ENCODE assay signal across 17 cellular contexts in the genomic region with DNA sequence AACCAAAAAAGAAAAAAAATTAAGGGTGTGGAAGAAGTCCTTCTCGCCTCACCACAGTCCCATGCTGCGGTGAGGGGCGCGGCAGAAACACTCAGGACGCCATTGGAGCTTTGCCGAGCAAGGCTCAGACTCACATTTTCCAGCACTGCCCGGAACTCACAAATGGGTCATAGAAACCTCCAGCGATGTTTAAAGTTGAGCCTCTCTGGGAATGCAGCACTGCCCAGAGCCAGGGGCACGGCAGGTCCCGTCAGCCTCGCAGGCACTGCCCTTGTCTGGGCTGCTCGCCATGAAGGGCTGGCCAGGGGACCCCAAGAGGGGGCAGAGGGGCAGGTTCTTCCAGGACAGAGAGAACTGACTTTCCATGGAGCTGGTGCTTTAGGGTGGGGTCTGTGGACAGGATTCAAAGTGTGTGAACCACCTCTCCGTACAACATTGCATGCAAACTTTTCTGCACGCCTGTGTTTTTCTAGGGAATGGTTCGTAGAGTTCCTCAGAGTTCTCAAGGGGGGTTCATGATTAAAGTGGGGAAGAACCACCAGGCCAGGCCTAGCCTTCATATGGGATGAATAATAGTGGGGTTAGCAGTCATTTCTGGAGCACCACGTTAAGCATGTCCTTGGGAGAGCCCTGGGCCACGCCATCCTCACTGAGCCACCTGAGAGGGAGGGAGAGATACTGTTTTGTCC. TPM values are rescaled to one million over a fixed set of nuclear protein-coding genes. Genes with fewer than 3 reads are reported as not detected.
DNase-seq lines count a peak whose midpoint lies in the region; ATAC-seq, FAIRE-seq and TF ChIP-seq lines count a peak whose summit lies in the region.
"Had no signal": no experiment of that assay in that cellular context is flagged by ENCODE, and none has a peak within 500 bp of the region (broad histone marks: within the 10 kb centered on the region; RNA-seq: fewer than 3 reads in every experiment).

No MANE protein-coding gene starts in this region.

- POLR2A ChIA-PET in K562 (lab: Yijun Ruan, JAX) = interaction anchor here (0.6 to 1.7 kb wide), 2 partner anchors 8 to 1034 kb away, joined by 4 read pairs; no protein-coding TSS in a partner anchor

- H3K27ac ChIP-seq in K562 (ENCODE audit: extremely low read depth, low read depth, low read length) = no peak overlapping the region

- no peak for FAIRE-seq in K562 (lab: Jason Lieb, UNC)
- FAIRE-seq: H54, kidney, urothelium cell line had no signal

- no peak overlapping the region for H2AFZ ChIP-seq in K562 (ENCODE audit: low read depth, low read length)

- H4K20me1 ChIP-seq in K562 (replicated peaks; ENCODE audit: control insufficient read depth, insufficient read depth, low read length) = no peaks in the 10 kb centered on the region

- CTCF ChIA-PET in K562 (lab: Yijun Ruan, JAX; ENCODE audit: low intra/inter-chr PET ratio) = no interaction called here

- no peak for TF ChIP-seq RAD21 in K562 (CRISPR knock-in tag; conservative IDR thresholded peaks at IDR 0.05 in 1 of 2, IDR thresholded peaks at IDR 0.05 in 1 of 2)

- in situ Hi-C loops in K562 (cut with MboI) = no loop called here

- 19% methylated on average over 17 of the region's 17 CpGs for WGBS in K562 (ENCODE audit: insufficient coverage, low coverage, missing lambda C conversion rate)

- H3K4me3 ChIP-seq in K562 = no peak overlapping the region

- peaks cover 43 to 57% of the 10 kb centered on the region in 2 experiments; a peak in 4 of 5 replicates for H3K27me3 ChIP-seq in K562 (ENCODE audit: control insufficient read depth in 2 of 2, insufficient read depth in 2 of 2, low read length in 2 of 2)

- BruUV-seq in K562 (replicated peaks; lab: Mats Ljungman, UMichigan) = no TSS peak

- TF ChIP-seq CTCF in K562 (IDR thresholded peaks at IDR 0.05 in 2 of 3, conservative IDR thresholded peaks at IDR 0.05 in 1 of 3; ENCODE audit: insufficient read depth in 2 of 3, low read depth in 1 of 3, low read length in 3 of 3) = no peak

- no peaks in the 10 kb centered on the region for H3K79me2 ChIP-seq in K562 (ENCODE audit: control insufficient read depth, insufficient read depth, low read length)

- H3K9ac ChIP-seq in K562 (ENCODE audit: insufficient read depth in 1 of 2, low read depth in 2 of 2, low read length in 2 of 2) = peak overlapping the region in 1 of 2 experiments; percentile 72; a peak in 2 of 4 replicates

- peaks cover 0 to 10% of the 10 kb centered on the region in 2 experiments; a peak in 2 of 5 replicates for H3K4me1 ChIP-seq in K562 (replicated peaks in 1 of 2; ENCODE audit: control insufficient read depth in 2 of 2, insufficient read depth in 2 of 2, low read length in 2 of 2)

- H3K9me1 ChIP-seq in K562 (ENCODE audit: control insufficient read depth, insufficient read depth, low read length) = no peaks in the 10 kb centered on the region

- intact Hi-C loops in K562 (cut with micrococcal nuclease) = no loop called here
- intact Hi-C loops in left colon (cut with DNase I, micrococcal nuclease) = no loop called here

- H3K36me3 ChIP-seq in K562 (ENCODE audit: control insufficient read depth, insufficient read depth, low read length) = no peaks in the 10 kb centered on the region

- ATAC-seq in K562 (no peak; the same call in 2 of the 3 replicates), left colon (peak; percentile 14), HG03039 (IDR thresholded peaks at IDR 0.05; ENCODE audit: unreplicated experiment) (no peak), GM19351 (IDR thresholded peaks at IDR 0.05; ENCODE audit: unreplicated experiment) (no peak)
- ATAC-seq: naive thymus-derived CD8-positive, alpha-beta T cell; T-cell had no signal

- H3K4me2 ChIP-seq in K562 (ENCODE audit: insufficient read depth, low read length) = no peak overlapping the region

- TF ChIP-seq EP300 in K562 (IDR thresholded peaks at IDR 0.05; ENCODE audit: low read length) = no peak

- no peaks in the 10 kb centered on the region for H3K9me3 ChIP-seq in K562 (replicated peaks; ENCODE audit: control insufficient read depth, insufficient read depth, low read depth, low read length)

- TF ChIP-seq POLR2A in K562 (conservative IDR thresholded peaks at IDR 0.05) = no peak

- DNase-seq in AG20443 (ENCODE audit: low spot score) (peak; percentile 85), K562 (ENCODE audit: extremely low read depth in 1 of 4, low spot score in 3 of 4) (no peak), left colon (no peak), stromal cell of bone marrow (ENCODE audit: low read depth) (peak; percentile 92), NCI-H524 (lab: John Stamatoyannopoulos, UW) (no peak)
- DNase-seq in activated naive CD4-positive, alpha-beta T cell treated with Interleukin-2 at 50 U/mL for 16 hours = no peak
- DNase-seq: activated CD8-positive, alpha-beta memory T cell treated with anti-CD3 and anti-CD28 coated beads, Interleukin-2, amount 50 U/mL, for 48 hours; EL; foreskin melanocyte; kidney; naive thymus-derived CD8-positive, alpha-beta T cell; OCI-M1; T-cell had no signal

TF ChIP-seq in K562, 482 proteins besides CTCF, POLR2A, EP300 and RAD21:
- TF ChIP-seq TOE1 (IDR thresholded peaks at IDR 0.05; ENCODE audit: borderline replicate concordance) = no peak
- TF ChIP-seq TOE1 (CRISPR knock-in tag; IDR thresholded peaks at IDR 0.05; ENCODE audit: borderline replicate concordance, low read depth) = no peak
- TF ChIP-seq PYGO2 (tag; IDR thresholded peaks at IDR 0.05) = no peak
- TF ChIP-seq ZBTB7A (IDR thresholded peaks at IDR 0.05; ENCODE audit: borderline replicate concordance, control insufficient read depth, low read depth, low read length) = 0 out of 2 replicates have a peak, but pooled peaks have one; percentile 16

RNA-seq across cellular contexts. Expression of gene PRRX2, which starts 38.4 kb away (rescaled TPM):
- total RNA-seq in K562 (2011; cell fraction: chromatin; rRNA removed; ENCODE audit: low replicate concordance) = not detected in 2 replicates
- total RNA-seq in K562 (2011; cell fraction: nucleolus; rRNA removed) = not detected in 2 replicates
- total RNA-seq in K562 (2011; cell fraction: nucleoplasm; rRNA removed) = not detected in 2 replicates
- total RNA-seq in K562 (2014; rRNA removed) = not detected in 2 replicates
- not detected in 2 replicates for total RNA-seq in K562 (2014; rRNA removed; fragmentation: Illumina TruSeq; extraction: Trizol)
- total RNA-seq in K562 (2015; rRNA removed; fragmentation: Illumina TruSeq; extraction: Trizol) = not detected in 2 replicates
- total RNA-seq in K562 (2021) = not detected in 2 replicates
- not detected in 2 replicates for polyA plus RNA-seq in K562 (2011; rRNA removed)
- 0.18 TPM in 1 of 2 replicates, not detected in the other for polyA plus RNA-seq in K562 (2011; cell fraction: cytosol; rRNA removed)
- polyA plus RNA-seq in K562 (2011; cell fraction: nucleus; rRNA removed) = 0.13 TPM in 1 of 2 replicates, not detected in the other
- not detected in 2 replicates for polyA plus RNA-seq in K562 (2012)
- not detected in 2 replicates for polyA plus RNA-seq in K562 (2014; fragmentation: Illumina TruSeq; extraction: Trizol)
- polyA plus RNA-seq in K562 (2014; fragmentation: Nextera tagmentation; extraction: Ambion mirVana) = not detected
- polyA plus RNA-seq in K562 (2014; rRNA removed) = 0.21 TPM in 1 of 2 replicates, not detected in the other
- polyA minus RNA-seq in K562 (2011; rRNA and poly(A)+ RNA removed) = not detected in 2 replicates
- not detected in 2 replicates for polyA minus RNA-seq in K562 (2011; cell fraction: cytosol; rRNA and poly(A)+ RNA removed)
- not detected in 2 replicates for polyA minus RNA-seq in K562 (2011; cell fraction: nucleus; rRNA and poly(A)+ RNA removed)
- 1 to 10 TPM in 1 of 2 donors, under 1 TPM in 1; 0.52 to 1.1 TPM for total RNA-seq in left colon
- total RNA-seq: naive thymus-derived CD8-positive, alpha-beta T cell had no signal
- polyA plus RNA-seq: naive thymus-derived CD8-positive, alpha-beta T cell had no signal

RNA-seq across cellular contexts. Expression of gene PTGES, which starts 49.0 kb away (rescaled TPM):
- total RNA-seq in K562 (2011; cell fraction: chromatin; rRNA removed; ENCODE audit: low replicate concordance) = 0.28 TPM in 1 of 2 replicates, not detected in the other
- total RNA-seq in K562 (2011; cell fraction: nucleolus; rRNA removed) = not detected in 2 replicates
- total RNA-seq in K562 (2011; cell fraction: nucleoplasm; rRNA removed) = 0.22 TPM in 1 of 2 replicates, not detected in the other
- total RNA-seq in K562 (2014; rRNA removed) (0.08 TPM in 1 of 2 replicates, not detected in the other), K562 (2014; rRNA removed; fragmentation: Illumina TruSeq; extraction: Trizol) (not detected in 2 replicates), K562 (2015; rRNA removed; fragmentation: Illumina TruSeq; extraction: Trizol) (not detected in 2 replicates), K562 (2021) (not detected in 2 replicates), left colon (1 to 10 TPM; 2.5 to 5.0 TPM)
- polyA plus RNA-seq in K562 (2011; rRNA removed) (0.05 and 0.13 TPM in 2 replicates), K562 (2014; fragmentation: Illumina TruSeq; extraction: Trizol) (0.11 TPM in 1 of 2 replicates, not detected in the other), K562 (2014; fragmentation: Nextera tagmentation; extraction: Ambion mirVana) (not detected), K562 (2014; rRNA removed) (not detected in 2 replicates)
- polyA plus RNA-seq in K562 (2011; cell fraction: cytosol; rRNA removed) = 0.21 and 0.25 TPM in 2 replicates
- 0.07 TPM in 1 of 2 replicates, not detected in the other for polyA plus RNA-seq in K562 (2011; cell fraction: nucleus; rRNA removed)
- polyA plus RNA-seq in K562 (2012) = 0.10 and 0.30 TPM in 2 replicates
- 0.09 and 0.18 TPM in 2 replicates for polyA minus RNA-seq in K562 (2011; rRNA and poly(A)+ RNA removed)
- polyA minus RNA-seq in K562 (2011; cell fraction: cytosol; rRNA and poly(A)+ RNA removed) = 0.76 and 1.2 TPM in 2 replicates
- 0.33 and 0.40 TPM in 2 replicates for polyA minus RNA-seq in K562 (2011; cell fraction: nucleus; rRNA and poly(A)+ RNA removed)
- total RNA-seq: naive thymus-derived CD8-positive, alpha-beta T cell; T-cell had no signal

Comparison
In these comparisons a context has a peak if more than half of its experiments do, and no peak if none do; other contexts are left out.
1. DNase-seq: peak in AG20443 (single experiment) and stromal cell of bone marrow (single experiment); none in K562 (0 of 4), left colon (0 of 2), NCI-H524 (0 of 2) and activated naive CD4-positive, alpha-beta T cell treated with Interleukin-2 at 50 U/mL for 16 hours (single experiment).